20 cellular contexts compared by ENCODE assay signal in genomic region chr2:151267537-151267936, GRCh38. TPM values are rescaled to one million over a fixed set of nuclear protein-coding genes. Genes with fewer than 3 reads are reported as not detected.
DNase-seq lines count a peak whose midpoint lies in the region; ATAC-seq and TF ChIP-seq lines count a peak whose summit lies in the region.
"Had no signal": no experiment of that assay in that cellular context is flagged by ENCODE, and none has a peak within 500 bp of the region (broad histone marks: within the 10 kb centered on the region; RNA-seq: fewer than 3 reads in every experiment).

No MANE protein-coding gene starts in this region.

- ATAC-seq in activated B cell treated with CpG ODN at 0.5 μM for 24 hours (ENCODE audit: low read depth) = no peak
- ATAC-seq: A549; CD8-positive, alpha-beta T cell; GM12878 had no signal

- H3K36me3 Mint-ChIP-seq in activated naive CD4-positive, alpha-beta T cell treated with anti-CD3 and anti-CD28 coated beads, Interleukin-2, amount 10 ng/mL, durations not matched to agents 7 days and 5 days = peaks cover 37% of the 10 kb centered on the region
- peaks cover 25% of the 10 kb centered on the region for H3K36me3 Mint-ChIP-seq in activated B cell treated with CpG ODN at 0.5 μM for 24 hours (ENCODE audit: low read depth)
- no peaks in the 10 kb centered on the region for H3K36me3 Mint-ChIP-seq in Caco-2 (ENCODE audit: insufficient read depth, unreplicated experiment)

- no peaks in the 10 kb centered on the region for H3K4me1 ChIP-seq in Caco-2

- H3K27ac Mint-ChIP-seq in activated naive CD4-positive, alpha-beta T cell treated with anti-CD3 and anti-CD28 coated beads, Interleukin-2, amount 10 ng/mL, durations not matched to agents 7 days and 5 days = peak overlapping the region; percentile 47
- H3K27ac Mint-ChIP-seq in activated B cell treated with CpG ODN at 0.5 μM for 24 hours = peak overlapping the region; percentile 5
- H3K27ac Mint-ChIP-seq in Caco-2 (ENCODE audit: unreplicated experiment) = no peak overlapping the region
- H3K27ac Mint-ChIP-seq: B cell; CD8-positive, alpha-beta T cell had no signal

- POLR2A ChIA-PET in activated B cell treated with CpG ODN at 0.5 μM for 24 hours (lab: Charles Lee) = interaction anchor here (0.8 kb wide), 1 partner anchor 1450 kb away, joined by 6 read pairs; the partner anchor contains the start of gene PRPF40A
- POLR2A ChIA-PET in Caco-2 (lab: Charles Lee) = no interaction called here

- H3K4me3 ChIP-seq in Caco-2 (ENCODE audit: low read depth, low read length) = no peak overlapping the region
- H3K4me3 ChIP-seq: A549; BLaER1 treated with 17β-estradiol and CSF1 and Interleukin-3, amounts not matched to agents 10 nM and 100 nM; GM12878 had no signal

- H3K27me3 Mint-ChIP-seq in activated naive CD4-positive, alpha-beta T cell treated with anti-CD3 and anti-CD28 coated beads, Interleukin-2, amount 10 ng/mL, durations not matched to agents 7 days and 5 days = no peaks in the 10 kb centered on the region
- H3K27me3 Mint-ChIP-seq in activated B cell treated with CpG ODN at 0.5 μM for 24 hours (no peaks in the 10 kb centered on the region), Caco-2 (ENCODE audit: insufficient read depth, unreplicated experiment) (peaks cover 5% of the 10 kb centered on the region)
- H3K27me3 Mint-ChIP-seq: B cell; CD4-positive, alpha-beta T cell had no signal

- H3K4me1 Mint-ChIP-seq in activated naive CD4-positive, alpha-beta T cell treated with anti-CD3 and anti-CD28 coated beads, Interleukin-2, amount 10 ng/mL, durations not matched to agents 7 days and 5 days = peaks cover 10% of the 10 kb centered on the region
- H3K4me1 Mint-ChIP-seq in activated B cell treated with CpG ODN at 0.5 μM for 24 hours (no peaks in the 10 kb centered on the region), Caco-2 (ENCODE audit: low read depth, unreplicated experiment) (peaks cover 10% of the 10 kb centered on the region)

- no peak overlapping the region for H3K4me3 Mint-ChIP-seq in activated naive CD4-positive, alpha-beta T cell treated with anti-CD3 and anti-CD28 coated beads, Interleukin-2, amount 10 ng/mL, durations not matched to agents 7 days and 5 days
- no peak overlapping the region for H3K4me3 Mint-ChIP-seq in activated B cell treated with CpG ODN at 0.5 μM for 24 hours
- H3K4me3 Mint-ChIP-seq in Caco-2 (ENCODE audit: unreplicated experiment) = no peak overlapping the region
- H3K4me3 Mint-ChIP-seq: B cell; CD4-positive, alpha-beta T cell; CD8-positive, alpha-beta T cell had no signal

- CTCF ChIA-PET in activated naive CD4-positive, alpha-beta T cell treated with anti-CD3 and anti-CD28 coated beads, Interleukin-2, amount 10 ng/mL, durations not matched to agents 7 days and 5 days (lab: Charles Lee) = interaction anchor here (1.1 to 1.3 kb wide), 2 partner anchors 29 to 170 kb away, joined by 3 to 6 read pairs; no protein-coding TSS in a partner anchor
- CTCF ChIA-PET in activated B cell treated with CpG ODN at 0.5 μM for 24 hours (lab: Charles Lee) = no interaction called here
- CTCF ChIA-PET in Caco-2 (lab: Charles Lee) = no interaction called here

- intact Hi-C loops in activated B cell treated with CpG ODN at 0.5 μM for 24 hours (cut with micrococcal nuclease) (no loop called here), Caco-2 (cut with micrococcal nuclease; ENCODE audit: unreplicated experiment) (loop anchor here (10.0 kb wide), 1 partner anchor 147 kb away; no protein-coding TSS in a partner anchor)

- no peak for DNase-seq in activated naive CD4-positive, alpha-beta T cell treated with anti-CD3 and anti-CD28 coated beads, Interleukin-2, amount 10 ng/mL, durations not matched to agents 7 days and 5 days
- no peak for DNase-seq in activated naive CD4-positive, alpha-beta T cell treated with anti-CD3 and anti-CD28 coated beads, Interleukin-2, amount 50 U/mL, for 16 hours
- no peak for DNase-seq in activated B cell treated with CpG ODN at 0.5 μM for 24 hours
- DNase-seq in Caco-2 = no peak
- DNase-seq in NCI-H510A treated with DMSO at 0.1 percent for 48 hours (lab: John Stamatoyannopoulos, UW) = no peak
- DNase-seq: AML-193; CD4-positive, alpha-beta T cell; CD8-positive, alpha-beta T cell; DMS 273 treated with DMSO at 0.1 percent for 48 hours; DMS153; DMS53; DMS79; DND-41; EL; GDM1 had no signal

- TF ChIP-seq CTCF in activated B cell treated with CpG ODN at 0.5 μM for 24 hours (IDR thresholded peaks at IDR 0.05) (no peak), Caco-2 (IDR thresholded peaks at IDR 0.05; ENCODE audit: insufficient read depth in 1 of 2, low read depth in 1 of 2, low read length in 1 of 2, severe bottlenecking in 1 of 2, unreplicated experiment in 1 of 2) (no peak)

- no peaks in the 10 kb centered on the region for H3K27me3 ChIP-seq in Caco-2 (replicated peaks; ENCODE audit: control insufficient read depth, insufficient read depth, low read length)
- H3K27me3 ChIP-seq: BLaER1 treated with 17β-estradiol and CSF1 and Interleukin-3, amounts not matched to agents 10 nM and 100 nM had no signal

- H3K9me3 Mint-ChIP-seq in activated naive CD4-positive, alpha-beta T cell treated with anti-CD3 and anti-CD28 coated beads, Interleukin-2, amount 10 ng/mL, durations not matched to agents 7 days and 5 days = no peaks in the 10 kb centered on the region
- H3K9me3 Mint-ChIP-seq in activated B cell treated with CpG ODN at 0.5 μM for 24 hours (no peaks in the 10 kb centered on the region), Caco-2 (ENCODE audit: unreplicated experiment) (no peaks in the 10 kb centered on the region)
- H3K9me3 Mint-ChIP-seq: CD4-positive, alpha-beta T cell had no signal

- no peaks in the 10 kb centered on the region for H3K9me3 ChIP-seq in Caco-2

- BruUV-seq in Caco-2 (replicated peaks; lab: Mats Ljungman, UMichigan) = no TSS peak

- H3K36me3 ChIP-seq in Caco-2 (ENCODE audit: control insufficient read depth, insufficient read depth, low read length) = no peaks in the 10 kb centered on the region

RNA-seq across cellular contexts. Expression of gene RBM43, which starts 5.9 kb away (rescaled TPM):
- total RNA-seq in activated B cell treated with CpG ODN at 0.5 μM for 24 hours (4.8 and 5.0 TPM in 2 replicates), Caco-2 (2022) (1.4 and 1.6 TPM in 2 replicates)

RNA-seq across cellular contexts. Expression of gene NMI, which starts 21.9 kb away (rescaled TPM):
- total RNA-seq in activated B cell treated with CpG ODN at 0.5 μM for 24 hours = 34.6 and 36.7 TPM in 2 replicates
- total RNA-seq in Caco-2 (2022) = 5.1 and 5.4 TPM in 2 replicates
- total RNA-seq: G401 had no signal
